ENCODE assay signal across 15 cellular contexts in genomic region chr10:18473424-18474110, GRCh38.
DNase-seq lines count a peak whose midpoint lies in the region; ATAC-seq and TF ChIP-seq lines count a peak whose summit lies in the region.
"Had no signal": no experiment of that assay in that cellular context is flagged by ENCODE, and none has a peak within 500 bp of the region (broad histone marks: within the 10 kb centered on the region; RNA-seq: fewer than 3 reads in every experiment).

No MANE protein-coding gene starts in this region.

- no peaks in the 10 kb centered on the region for H3K4me1 ChIP-seq in gastrocnemius medialis
- H3K4me1 ChIP-seq: psoas muscle had no signal

- intact Hi-C loops in dorsolateral prefrontal cortex (cut with DNase I), result no loop called here
- intact Hi-C loops in gastrocnemius medialis (cut with DNase I; ENCODE audit: low total_unique reads), result no loop called here

- no peaks in the 10 kb centered on the region for H3K27me3 ChIP-seq in dorsolateral prefrontal cortex
- H3K27me3 ChIP-seq in gastrocnemius medialis, result no peaks in the 10 kb centered on the region
- H3K27me3 ChIP-seq: BLaER1 had no signal

- H3K36me3 ChIP-seq in gastrocnemius medialis, result no peaks in the 10 kb centered on the region
- H3K36me3 ChIP-seq: BLaER1 had no signal

- peak; percentile 14 to 39 for ATAC-seq in gastrocnemius medialis
- ATAC-seq: effector memory CD8-positive, alpha-beta T cell; stimulated activated naive CD8-positive, alpha-beta T cell treated with anti-CD3 and anti-CD28 coated beads, Interleukin-15, Interleukin-2, amounts not matched to agents 100 U/mL and 50 U/mL, for 24 hours had no signal

- H3K27ac ChIP-seq in dorsolateral prefrontal cortex (peak overlapping the region in 53 of 59 donors; percentile 8 to 86 (median 64)), gastrocnemius medialis (no peak overlapping the region)
- H3K27ac ChIP-seq: BLaER1, HL-60, psoas muscle had no signal

- in situ Hi-C loops in gastrocnemius medialis (cut with MboI; ENCODE audit: low sequenced_read_pairs in 4 of 4), result no loop called here

- TF ChIP-seq POLR2A in gastrocnemius medialis (IDR thresholded peaks at IDR 0.05), result no peak

- H3K4me3 ChIP-seq in dorsolateral prefrontal cortex, result peak overlapping the region in 42 of 59 donors; percentile 1 to 53 (median 24)
- H3K4me3 ChIP-seq in gastrocnemius medialis, result no peak overlapping the region
- H3K4me3 ChIP-seq: BLaER1, psoas muscle had no signal

- TF ChIP-seq CTCF in dorsolateral prefrontal cortex (IDR thresholded peaks at IDR 0.05 in 54 of 56, conservative IDR thresholded peaks at IDR 0.05 in 2 of 56; ENCODE audit: low read depth in 1 of 56, partially characterized antibody in 56 of 56) (no peak), gastrocnemius medialis (IDR thresholded peaks at IDR 0.05 in 4 of 5, conservative IDR thresholded peaks at IDR 0.05 in 1 of 5) (no peak)

- H3K9me3 ChIP-seq in gastrocnemius medialis, result no peaks in the 10 kb centered on the region
- H3K9me3 ChIP-seq: BLaER1, psoas muscle had no signal

- DNase-seq in NCI-H69 (lab: John Stamatoyannopoulos, UW) (peak; percentile 43), dorsolateral prefrontal cortex (peak in 1 of 10 donors; percentile 27), iris pigment epithelial cell (ENCODE audit: low read depth) (peak; percentile 9), gastrocnemius medialis (no peak), kidney glomerular epithelial cell (lab: John Stamatoyannopoulos, UW) (no peak), AG08395 (ENCODE audit: low spot score) (no peak), CD1c-positive myeloid dendritic cell (ENCODE audit: extremely low spot score) (no peak), hippocampal formation (lab: John Stamatoyannopoulos, UW) (no peak)
- DNase-seq: effector memory CD8-positive, alpha-beta T cell; mesenchymal stem cell; psoas muscle; stimulated activated naive CD8-positive, alpha-beta T cell treated with anti-CD3 and anti-CD28 coated beads, Interleukin-15, Interleukin-2, amounts not matched to agents 100 U/mL and 50 U/mL, for 24 hours; SW 1271 had no signal

Comparison
In these comparisons a context has a peak if more than half of its experiments do, and no peak if none do; other contexts are left out.
1. DNase-seq: peak in NCI-H69 (single experiment) and iris pigment epithelial cell (single experiment); none in gastrocnemius medialis (0 of 2), kidney glomerular epithelial cell (single experiment), AG08395 (single experiment), CD1c-positive myeloid dendritic cell (single experiment) and hippocampal formation (0 of 2).
2. H3K27ac ChIP-seq: peak in dorsolateral prefrontal cortex (53 of 59); none in gastrocnemius medialis (0 of 4).
3. H3K4me3 ChIP-seq: peak in dorsolateral prefrontal cortex (42 of 59); none in gastrocnemius medialis (0 of 4).